Comparison of ENCODE assay signal across 8 cellular contexts in the genomic region with DNA sequence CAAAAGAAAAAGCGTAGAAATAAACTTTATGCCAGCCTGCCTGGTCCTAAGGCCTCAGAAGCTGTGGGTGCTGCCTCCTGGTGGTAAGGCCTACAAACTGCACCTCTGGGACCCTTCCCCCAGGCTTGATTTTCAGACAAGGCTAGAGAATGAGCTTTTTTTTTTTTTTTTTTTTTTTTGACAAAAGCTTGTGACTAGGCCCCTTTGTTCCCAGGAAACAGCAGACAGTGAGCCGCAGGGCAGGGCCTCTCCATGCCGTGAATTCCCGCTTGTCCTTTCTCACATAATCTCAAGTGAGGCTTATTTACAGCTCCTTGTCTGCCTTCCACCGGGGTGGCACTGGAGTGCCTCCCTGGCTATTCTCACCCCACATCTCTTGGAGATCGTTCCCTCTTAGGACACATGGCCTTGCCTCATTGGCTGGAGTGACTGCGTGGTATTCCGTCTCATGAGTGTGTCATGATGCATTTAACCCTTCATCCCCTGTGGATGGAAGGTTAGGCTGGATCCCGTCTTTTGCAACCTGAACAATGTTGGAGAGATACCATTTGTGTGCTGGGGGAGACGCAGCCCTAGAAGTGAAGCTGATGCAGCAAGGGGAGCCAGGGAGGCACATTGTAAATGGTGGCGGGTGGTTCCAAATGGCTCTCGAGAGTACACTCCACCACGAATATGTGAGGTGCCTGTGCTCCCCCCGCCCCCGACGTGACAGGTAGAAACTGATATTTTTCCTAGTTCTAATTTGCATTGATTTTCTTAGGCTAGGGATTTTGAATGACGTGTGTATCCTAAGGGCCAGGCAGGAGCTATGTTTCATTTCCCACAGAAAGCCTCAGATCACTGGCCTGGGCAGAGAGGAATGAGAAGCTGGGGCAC. TPM values are rescaled to one million over a fixed set of nuclear protein-coding genes. Genes with fewer than 3 reads are reported as not detected.
DNase-seq lines count a peak whose midpoint lies in the region; ATAC-seq and TF ChIP-seq lines count a peak whose summit lies in the region.

No MANE protein-coding gene starts in this region.

- H3K4me3 ChIP-seq in BJ (ENCODE audit: low read depth, low read length) (no peak overlapping the region), H7 (ENCODE audit: insufficient read depth, low read depth, low read length) (no peak overlapping the region), epithelial cell of esophagus (ENCODE audit: low read length) (no peak overlapping the region)

- POLR2A ChIA-PET in BJ (lab: Charles Lee), result no interaction called here

- H3K27me3 ChIP-seq in BJ (ENCODE audit: control insufficient read depth, insufficient read depth, low read length) (no peaks in the 10 kb centered on the region; the same call in none of the 2 replicates), H7 (ENCODE audit: control insufficient read depth, insufficient read depth, low read length) (no peaks in the 10 kb centered on the region)

- no peak for ATAC-seq in GM19397 (IDR thresholded peaks at IDR 0.05; ENCODE audit: unreplicated experiment)

- CTCF ChIA-PET in BJ (lab: Yijun Ruan, JAX), result interaction anchor here (0.6 to 3.0 kb wide), 18 partner anchors 8 to 546 kb away, joined by 3 to 19 read pairs (median 4); no protein-coding TSS in a partner anchor

- H3K36me3 ChIP-seq in BJ (ENCODE audit: control insufficient read depth, insufficient read depth, low read length) (no peaks in the 10 kb centered on the region), H7 (replicated peaks; ENCODE audit: control insufficient read depth, insufficient read depth, low read length) (no peaks in the 10 kb centered on the region)

- TF ChIP-seq CTCF in BJ (IDR thresholded peaks at IDR 0.05; ENCODE audit: insufficient read depth, low read depth, low read length) (peak; percentile 98), epithelial cell of esophagus (IDR thresholded peaks at IDR 0.05; ENCODE audit: insufficient read depth, low read depth, low read length, missing control alignments) (peak; percentile 98)

- DNase-seq in BJ (ENCODE audit: low read depth) (peak; percentile 21), H7 (peak; percentile 97), NOMO-1 treated with DMSO at 0.1 percent for 48 hours (lab: John Stamatoyannopoulos, UW; ENCODE audit: unreplicated experiment) (peak; percentile 55), epithelial cell of esophagus (ENCODE audit: low read depth) (peak; percentile 65), middle frontal gyrus (ENCODE audit: extremely low spot score, low spot score) (peak; percentile 71)
- peak; percentile 78 for DNase-seq in activated CD8-positive, alpha-beta memory T cell treated with anti-CD3 and anti-CD28 coated beads, Interleukin-2, amount 50 U/mL, for 48 hours
- peak; percentile 33 for DNase-seq in stimulated activated CD8-positive, alpha-beta memory T cell treated with anti-CD3 and anti-CD28 coated beads, Interleukin-4, amount 100 ng/mL, for 24 hours (ENCODE audit: low read depth)

RNA-seq across cellular contexts. Expression of a gene that starts 49.6 kb away (rescaled TPM):
- polyA plus RNA-seq in BJ (2011; rRNA removed), result 169 and 212 TPM in 2 replicates
- 192 and 244 TPM in 2 replicates for polyA minus RNA-seq in BJ (2011; rRNA and poly(A)+ RNA removed)
- total RNA-seq in H7 (2014; rRNA removed; shearing (Covaris generic)), result 432 and 539 TPM in 2 replicates

Comparison
In these comparisons a context has a peak if more than half of its experiments do, and no peak if none do; other contexts are left out.
1. DNase-seq: peak in every context shown above with its lines; median percentile 97 in H7; 78 in activated CD8-positive, alpha-beta memory T cell treated with anti-CD3 and anti-CD28 coated beads, Interleukin-2, amount 50 U/mL, for 48 hours; 71 in middle frontal gyrus; 65 in epithelial cell of esophagus; 55 in NOMO-1 treated with DMSO at 0.1 percent for 48 hours; 33 in stimulated activated CD8-positive, alpha-beta memory T cell treated with anti-CD3 and anti-CD28 coated beads, Interleukin-4, amount 100 ng/mL, for 24 hours; 21 in BJ.